19 cellular contexts compared by ENCODE assay signal in genomic region chr1:207763091-207763490, GRCh38.
"Had no signal": no experiment of that assay in that cellular context is flagged by ENCODE, and none has a peak within 500 bp of the region (broad histone marks: within the 10 kb centered on the region; RNA-seq: fewer than 3 reads in every experiment).

No MANE protein-coding gene starts in this region.

- H3K27ac Mint-ChIP-seq: nephron, type B pancreatic cell had no signal

- H3K9me3 Mint-ChIP-seq: type B pancreatic cell had no signal

- H3K4me3 ChIP-seq: dorsolateral prefrontal cortex, heart left ventricle, lower lobe of right lung, psoas muscle, sigmoid colon, skin epidermis, uterus had no signal

- H3K4me3 Mint-ChIP-seq: nephron, type B pancreatic cell had no signal

- H3K9me3 ChIP-seq: heart left ventricle, lower lobe of right lung, neutrophil, psoas muscle, sigmoid colon, uterus had no signal

- H3K4me1 Mint-ChIP-seq: nephron had no signal

- ATAC-seq: left lobe of liver, psoas muscle had no signal

- DNase-seq: cortex of kidney; dorsolateral prefrontal cortex; effector CD8-positive, alpha-beta T cell; heart left ventricle; hippocampal formation; kidney glomerular epithelial cell; lower lobe of right lung; mesenchymal stem cell; midbrain; psoas muscle; retina; stimulated activated naive CD4-positive, alpha-beta T cell; uterus had no signal

- H3K36me3 ChIP-seq: uterus had no signal

- H3K4me1 ChIP-seq: lower lobe of right lung, psoas muscle, sigmoid colon, uterus had no signal

- H3K27ac ChIP-seq: dorsolateral prefrontal cortex, heart left ventricle, lower lobe of right lung, neutrophil, psoas muscle, sigmoid colon, skin epidermis, uterus had no signal

- H3K27me3 ChIP-seq: dorsolateral prefrontal cortex, heart left ventricle, neutrophil, sigmoid colon, uterus had no signal

- H3K27me3 Mint-ChIP-seq: type B pancreatic cell had no signal
